21 cellular contexts compared by ENCODE assay signal in genomic region chr2:141311430-141311829, GRCh38.
"Had no signal": no experiment of that assay in that cellular context is flagged by ENCODE, and none has a peak within 500 bp of the region (broad histone marks: within the 10 kb centered on the region; RNA-seq: fewer than 3 reads in every experiment).

No MANE protein-coding gene starts in this region.

- DNase-seq: activated CD4-positive, alpha-beta memory T cell treated with anti-CD3 and anti-CD28 coated beads for 36 hours; activated CD4-positive, alpha-beta T cell treated with anti-CD3 and anti-CD28 coated beads for 48 hours; activated effector memory CD4-positive, alpha-beta T cell treated with Interleukin-2 at 50 U/mL for 16 hours; activated naive CD4-positive, alpha-beta T cell treated with anti-CD3 and anti-CD28 coated beads, Interleukin-2, amount 10 ng/mL, durations not matched to agents 7 days and 5 days; activated T-cell treated with anti-CD3 and anti-CD28 coated beads, Interleukin-2, amount 50 U/mL, for 72 hours; amygdala; cerebellar nuclear complex; esophagus squamous epithelium; head of caudate nucleus; hypothalamus; left ventricle myocardium inferior; mammary epithelial cell; naive thymus-derived CD8-positive, alpha-beta T cell; small intestine; stimulated activated CD4-positive, alpha-beta T cell treated with anti-CD3 and anti-CD28 coated beads, Interleukin-15, amount 100 ng/mL, for 24 hours; transverse colon; uterus had no signal

- H3K27ac ChIP-seq: coronary artery, esophagus squamous epithelium, gastroesophageal sphincter, left ventricle myocardium inferior, transverse colon, uterus had no signal

- H3K9me3 ChIP-seq: esophagus squamous epithelium, gastroesophageal sphincter, left ventricle myocardium inferior, transverse colon, uterus had no signal

- H3K4me1 ChIP-seq: esophagus squamous epithelium, gastroesophageal sphincter, left ventricle myocardium inferior, transverse colon, uterus had no signal

- H3K27me3 ChIP-seq: esophagus squamous epithelium, gastroesophageal sphincter, transverse colon, uterus had no signal

- H3K4me3 ChIP-seq: coronary artery, esophagus squamous epithelium, gastroesophageal sphincter, left ventricle myocardium inferior, transverse colon, uterus had no signal

- ATAC-seq: activated T-cell treated with anti-CD3 and anti-CD28 coated beads, Interleukin-2, amount 50 U/mL, for 72 hours; gastroesophageal sphincter; naive thymus-derived CD8-positive, alpha-beta T cell; sciatic nerve; stimulated activated memory B cell treated with anti-CD40 and anti-IgM and Interleukin-4, amounts not matched to agents 10 μg/mL and 1 μg/mL and 100 μg/mL, for 72 hours had no signal

- H3K36me3 ChIP-seq: esophagus squamous epithelium, gastroesophageal sphincter, left ventricle myocardium inferior, transverse colon, uterus had no signal
